ENCODE assay signal across 21 cellular contexts in genomic region chr12:72448089-72448488, GRCh38.
"Had no signal": no experiment of that assay in that cellular context is flagged by ENCODE, and none has a peak within 500 bp of the region (broad histone marks: within the 10 kb centered on the region; RNA-seq: fewer than 3 reads in every experiment).

No MANE protein-coding gene starts in this region.

- H3K9me3 ChIP-seq: sigmoid colon, thyroid gland had no signal

- FAIRE-seq: endometrium had no signal

- H3K27ac ChIP-seq: coronary artery, hepatocyte, sigmoid colon, thyroid gland had no signal

- H3K4me3 ChIP-seq: coronary artery, hepatocyte, lung, sigmoid colon, thyroid gland had no signal

- H3K9me3 Mint-ChIP-seq: activated CD4-positive, alpha-beta T cell treated with anti-CD3 and anti-CD28 coated beads, Interleukin-2, amount 10 ng/mL, durations not matched to agents 24 days and 14 days had no signal

- ATAC-seq: activated CD8-positive, alpha-beta T cell treated with anti-CD3 and anti-CD28 coated beads for 36 hours had no signal

- H3K27me3 Mint-ChIP-seq: activated CD4-positive, alpha-beta T cell treated with anti-CD3 and anti-CD28 coated beads, Interleukin-2, amount 10 ng/mL, durations not matched to agents 24 days and 14 days; activated CD8-positive, alpha-beta T cell treated with anti-CD3 and anti-CD28 coated beads for 36 hours; activated T-cell treated with anti-CD3 and anti-CD28 coated beads, Interleukin-2, amount 50 U/mL, for 24 hours had no signal

- H3K4me1 ChIP-seq: sigmoid colon, thyroid gland had no signal

- H3K4me1 Mint-ChIP-seq: activated CD4-positive, alpha-beta T cell treated with anti-CD3 and anti-CD28 coated beads, Interleukin-2, amount 10 ng/mL, durations not matched to agents 24 days and 14 days; mesothelial cell of epicardium; nephron had no signal

- H3K4me3 Mint-ChIP-seq: activated CD4-positive, alpha-beta T cell treated with anti-CD3 and anti-CD28 coated beads, Interleukin-2, amount 10 ng/mL, durations not matched to agents 24 days and 14 days; activated CD8-positive, alpha-beta T cell treated with anti-CD3 and anti-CD28 coated beads for 36 hours; activated naive CD4-positive, alpha-beta T cell treated with anti-CD3 and anti-CD28 coated beads for 36 hours; activated T-cell treated with anti-CD3 and anti-CD28 coated beads, Interleukin-2, amount 50 U/mL, for 24 hours; brain; mesothelial cell of epicardium; nephron had no signal

- H3K4me2 ChIP-seq: hepatocyte had no signal

- DNase-seq: activated CD4-positive, alpha-beta T cell treated with anti-CD3 and anti-CD28 coated beads, Interleukin-2, amount 10 ng/mL, durations not matched to agents 24 days and 14 days; activated CD4-positive, CD25-positive, alpha-beta regulatory T cell; activated CD8-positive, alpha-beta T cell treated with anti-CD3 and anti-CD28 coated beads for 36 hours; activated naive CD4-positive, alpha-beta T cell treated with anti-CD3 and anti-CD28 coated beads for 36 hours; activated T-cell treated with anti-CD3 and anti-CD28 coated beads, Interleukin-2, amount 50 U/mL, for 24 hours; anterior cingulate cortex; central memory CD4-positive, alpha-beta T cell; erythroblast; islet precursor cell; sigmoid colon; stimulated activated CD4-positive, alpha-beta T cell treated with anti-CD3 and anti-CD28 coated beads, Interleukin-1b, Interleukin-23, amount 100 ng/mL, for 48 hours; stimulated activated naive CD4-positive, alpha-beta T cell treated with Interleukin-2 at 50 U/mL for 16 hours; thyroid gland had no signal

- H3K36me3 ChIP-seq: sigmoid colon, thyroid gland had no signal

- H3K79me2 ChIP-seq: hepatocyte had no signal

- H3K27ac Mint-ChIP-seq: activated CD4-positive, alpha-beta T cell treated with anti-CD3 and anti-CD28 coated beads, Interleukin-2, amount 10 ng/mL, durations not matched to agents 24 days and 14 days; activated CD8-positive, alpha-beta T cell treated with anti-CD3 and anti-CD28 coated beads for 36 hours; activated naive CD4-positive, alpha-beta T cell treated with anti-CD3 and anti-CD28 coated beads for 36 hours; activated T-cell treated with anti-CD3 and anti-CD28 coated beads, Interleukin-2, amount 50 U/mL, for 24 hours; activated T-helper 2 cell treated with anti-CD3 and anti-CD28 coated beads, Interferon-gamma antibody, Interleukin-2, Interleukin-4, amounts not matched to agents 10 μg/mL and 5 μg/mL and 100 μg/mL, durations not matched to agents 14 hours and 24 hours and 36 hours; brain; mesothelial cell of epicardium; nephron had no signal

- H3K27me3 ChIP-seq: hepatocyte, sigmoid colon, thyroid gland had no signal

- H2AFZ ChIP-seq: hepatocyte had no signal
